8 cellular contexts compared by ENCODE assay signal in genomic region chr4:24473309-24473721, GRCh38.
DNase-seq lines count a peak whose midpoint lies in the region; ATAC-seq and TF ChIP-seq lines count a peak whose summit lies in the region.

No MANE protein-coding gene starts in this region.

- no peak for TF ChIP-seq EP300 in esophagus muscularis mucosa (IDR thresholded peaks at IDR 0.05)

- TF ChIP-seq CTCF in CD4-positive, alpha-beta T cell (IDR thresholded peaks at IDR 0.05), result no peak
- no peak for TF ChIP-seq CTCF in esophagus muscularis mucosa (IDR thresholded peaks at IDR 0.05)

- peak overlapping the region; percentile 68 to 81 (median 72) for H3K4me3 ChIP-seq in esophagus muscularis mucosa

- H3K4me1 Mint-ChIP-seq in CD4-positive, alpha-beta T cell (ENCODE audit: low read depth), result peaks cover 40% of the 10 kb centered on the region

- POLR2A ChIA-PET in CD4-positive, alpha-beta T cell (lab: Charles Lee), result no interaction called here

- no peak for TF ChIP-seq POLR2A in esophagus muscularis mucosa (IDR thresholded peaks at IDR 0.05; ENCODE audit: low read depth)

- peaks cover 84% of the 10 kb centered on the region for H3K27me3 Mint-ChIP-seq in CD4-positive, alpha-beta T cell

- no peaks in the 10 kb centered on the region for H3K9me3 ChIP-seq in CD4-positive, alpha-beta T cell (ENCODE audit: control insufficient read depth, low read length)
- H3K9me3 ChIP-seq in esophagus muscularis mucosa, result no peaks in the 10 kb centered on the region

- ATAC-seq in CD4-positive, alpha-beta T cell (ENCODE audit: poor library complexity), result no peak
- ATAC-seq in SK-N-SH treated with all-trans-retinoic acid at 6 μM for 48 hours, result peak; percentile 5; the same call in 1 of the 3 replicates
- ATAC-seq in HG02884 (IDR thresholded peaks at IDR 0.05; ENCODE audit: unreplicated experiment), result no peak
- ATAC-seq in GM19452 (IDR thresholded peaks at IDR 0.05; ENCODE audit: unreplicated experiment), result no peak

- CTCF ChIA-PET in CD4-positive, alpha-beta T cell (lab: Charles Lee), result interaction anchor here (0.7 kb wide), 1 partner anchor 111 kb away, joined by 3 read pairs; the partner anchor contains the start of gene DHX15

- no peaks in the 10 kb centered on the region for H3K36me3 ChIP-seq in esophagus muscularis mucosa

- peak overlapping the region; percentile 77 for H3K27ac Mint-ChIP-seq in CD4-positive, alpha-beta T cell

- H3K27ac ChIP-seq in CD4-positive, alpha-beta T cell (ENCODE audit: low read depth, low read length), result no peak overlapping the region
- peak overlapping the region; percentile 81 to 94 (median 88) for H3K27ac ChIP-seq in esophagus muscularis mucosa (replicated peaks in 1 of 4)

- DNase-seq in CD4-positive, alpha-beta T cell, result no peak
- DNase-seq in HT-29 (ENCODE audit: low spot score), result peak; percentile 29
- no peak for DNase-seq in esophagus muscularis mucosa (ENCODE audit: extremely low spot score)
- DNase-seq in myocyte (ENCODE audit: low read depth), result peak; percentile 27
- no peak for DNase-seq in activated gamma-delta T cell (lab: John Stamatoyannopoulos, UW)

- peak overlapping the region; percentile 96 for H3K4me3 Mint-ChIP-seq in CD4-positive, alpha-beta T cell

- no peaks in the 10 kb centered on the region for H3K9me3 Mint-ChIP-seq in CD4-positive, alpha-beta T cell

- H3K36me3 Mint-ChIP-seq in CD4-positive, alpha-beta T cell (ENCODE audit: low read depth), result peaks cover 5% of the 10 kb centered on the region

- peaks cover 60% of the 10 kb centered on the region for H3K27me3 ChIP-seq in CD4-positive, alpha-beta T cell (ENCODE audit: control insufficient read depth, insufficient read depth, low read length)
- peaks cover 0 to 16% (median 0%) of the 10 kb centered on the region in 4 donors for H3K27me3 ChIP-seq in esophagus muscularis mucosa

- peaks cover 16 to 60% (median 45%) of the 10 kb centered on the region in 4 donors for H3K4me1 ChIP-seq in esophagus muscularis mucosa

- intact Hi-C loops in CD4-positive, alpha-beta T cell (cut with DNase I, micrococcal nuclease), result no loop called here
- intact Hi-C loops in esophagus muscularis mucosa (cut with DNase I), result loop anchor here (10.0 kb wide), 1 partner anchor 321 kb away; the partner anchor contains the start of gene SOD3

- WGBS in esophagus muscularis mucosa, result under 1% methylated on average over 13 of the region's 13 CpGs

TF ChIP-seq in SK-N-SH treated with all-trans-retinoic acid at 6 μM for 48 hours, 23 proteins besides CTCF, POLR2A, EP300 and RAD21:
- TF ChIP-seq GLIS3 (CRISPR knock-in tag; IDR thresholded peaks at IDR 0.05) (no peak), ZC3H10 (CRISPR knock-in tag; IDR thresholded peaks at IDR 0.05) (no peak), TOX (CRISPR knock-in tag; IDR thresholded peaks at IDR 0.05; ENCODE audit: borderline replicate concordance) (no peak), ZNF565 (CRISPR knock-in tag; conservative IDR thresholded peaks at IDR 0.05; ENCODE audit: low read depth) (no peak), ZFP3 (CRISPR knock-in tag; IDR thresholded peaks at IDR 0.05) (no peak), PPARA (CRISPR knock-in tag; IDR thresholded peaks at IDR 0.05; ENCODE audit: borderline replicate concordance) (no peak), ZNF8 (CRISPR knock-in tag; IDR thresholded peaks at IDR 0.05) (no peak), ZNF70 (CRISPR knock-in tag; IDR thresholded peaks at IDR 0.05) (no peak), SNAI2 (CRISPR knock-in tag; IDR thresholded peaks at IDR 0.05) (no peak), ARNTL (CRISPR knock-in tag; IDR thresholded peaks at IDR 0.05; ENCODE audit: borderline replicate concordance, low read depth) (no peak)
- TF ChIP-seq, protein P1, sequence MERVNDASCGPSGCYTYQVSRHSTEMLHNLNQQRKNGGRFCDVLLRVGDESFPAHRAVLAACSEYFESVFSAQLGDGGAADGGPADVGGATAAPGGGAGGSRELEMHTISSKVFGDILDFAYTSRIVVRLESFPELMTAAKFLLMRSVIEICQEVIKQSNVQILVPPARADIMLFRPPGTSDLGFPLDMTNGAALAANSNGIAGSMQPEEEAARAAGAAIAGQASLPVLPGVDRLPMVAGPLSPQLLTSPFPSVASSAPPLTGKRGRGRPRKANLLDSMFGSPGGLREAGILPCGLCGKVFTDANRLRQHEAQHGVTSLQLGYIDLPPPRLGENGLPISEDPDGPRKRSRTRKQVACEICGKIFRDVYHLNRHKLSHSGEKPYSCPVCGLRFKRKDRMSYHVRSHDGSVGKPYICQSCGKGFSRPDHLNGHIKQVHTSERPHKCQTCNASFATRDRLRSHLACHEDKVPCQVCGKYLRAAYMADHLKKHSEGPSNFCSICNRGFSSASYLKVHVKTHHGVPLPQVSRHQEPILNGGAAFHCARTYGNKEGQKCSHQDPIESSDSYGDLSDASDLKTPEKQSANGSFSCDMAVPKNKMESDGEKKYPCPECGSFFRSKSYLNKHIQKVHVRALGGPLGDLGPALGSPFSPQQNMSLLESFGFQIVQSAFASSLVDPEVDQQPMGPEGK (CRISPR knock-in tag; IDR thresholded peaks at IDR 0.05; ENCODE audit: borderline replicate concordance), result no peak
- TF ChIP-seq, protein P2, sequence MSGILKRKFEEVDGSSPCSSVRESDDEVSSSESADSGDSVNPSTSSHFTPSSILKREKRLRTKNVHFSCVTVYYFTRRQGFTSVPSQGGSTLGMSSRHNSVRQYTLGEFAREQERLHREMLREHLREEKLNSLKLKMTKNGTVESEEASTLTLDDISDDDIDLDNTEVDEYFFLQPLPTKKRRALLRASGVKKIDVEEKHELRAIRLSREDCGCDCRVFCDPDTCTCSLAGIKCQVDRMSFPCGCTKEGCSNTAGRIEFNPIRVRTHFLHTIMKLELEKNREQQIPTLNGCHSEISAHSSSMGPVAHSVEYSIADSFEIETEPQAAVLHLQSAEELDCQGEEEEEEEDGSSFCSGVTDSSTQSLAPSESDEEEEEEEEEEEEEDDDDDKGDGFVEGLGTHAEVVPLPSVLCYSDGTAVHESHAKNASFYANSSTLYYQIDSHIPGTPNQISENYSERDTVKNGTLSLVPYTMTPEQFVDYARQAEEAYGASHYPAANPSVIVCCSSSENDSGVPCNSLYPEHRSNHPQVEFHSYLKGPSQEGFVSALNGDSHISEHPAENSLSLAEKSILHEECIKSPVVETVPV (CRISPR knock-in tag; IDR thresholded peaks at IDR 0.05), result no peak
TF ChIP-seq in SK-N-SH treated with all-trans-retinoic acid at 6 μM for 48 hours: peak in this region for 0.

Comparison
In these comparisons a context has a peak if more than half of its experiments do, and no peak if none do; other contexts are left out.
1. DNase-seq: peak in HT-29 (single experiment) and myocyte (single experiment); none in CD4-positive, alpha-beta T cell (0 of 10), esophagus muscularis mucosa (single experiment) and activated gamma-delta T cell (single experiment).